ENCODE assay signal across 17 cellular contexts in the genomic region with DNA sequence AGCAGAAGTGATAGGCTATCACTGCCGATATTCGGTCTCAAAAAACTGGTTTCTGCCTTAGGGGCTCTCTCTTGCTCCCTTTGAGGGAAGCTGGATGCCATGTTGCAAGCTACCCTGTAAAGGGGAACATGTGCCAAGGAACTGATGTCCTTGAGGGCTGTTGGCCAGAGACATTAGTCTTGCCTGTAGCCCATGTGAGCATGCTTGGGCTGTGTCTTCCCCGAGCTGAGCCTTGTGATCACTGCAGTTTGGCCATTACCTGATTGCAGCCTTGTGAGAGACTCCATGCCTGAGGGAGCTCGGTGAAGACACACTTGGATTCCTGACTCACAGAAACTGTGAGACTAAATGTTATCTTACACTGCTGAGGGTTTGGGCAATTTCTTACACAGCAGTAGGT. TPM values are rescaled to one million over a fixed set of nuclear protein-coding genes. Genes with fewer than 3 reads are reported as not detected.
DNase-seq lines count a peak whose midpoint lies in the region; ATAC-seq, FAIRE-seq and TF ChIP-seq lines count a peak whose summit lies in the region.
"Had no signal": no experiment of that assay in that cellular context is flagged by ENCODE, and none has a peak within 500 bp of the region (broad histone marks: within the 10 kb centered on the region; RNA-seq: fewer than 3 reads in every experiment).

No MANE protein-coding gene starts in this region.

- 0 out of 2 replicates have a peak overlapping the region, but pooled peaks have one; percentile 25 for H3K23ac ChIP-seq in IMR-90 (ENCODE audit: low read depth, low read length)
- H3K23ac ChIP-seq in H1 (ENCODE audit: insufficient read length): no peak overlapping the region

- no peaks in the 10 kb centered on the region for H3K79me2 ChIP-seq in H1 (ENCODE audit: control insufficient read depth in 1 of 2, insufficient read depth in 2 of 2, low read length in 2 of 2)

- peak overlapping the region; percentile 8 for H3K27ac Mint-ChIP-seq in activated naive CD8-positive, alpha-beta T cell
- H3K27ac Mint-ChIP-seq in activated naive CD8-positive, alpha-beta T cell treated with anti-CD3 and anti-CD28 coated beads, Interleukin-2, amount 50 U/mL, for 24 hours: no peak overlapping the region
- H3K27ac Mint-ChIP-seq: HFFc6 had no signal

- H2BK20ac ChIP-seq in IMR-90 (ENCODE audit: low read depth, low read length) (no peak overlapping the region), H1 (ENCODE audit: low read length) (0 out of 2 replicates have a peak overlapping the region, but pooled peaks have one; percentile 62)

- no peak overlapping the region for H3K4me3 Mint-ChIP-seq in activated naive CD8-positive, alpha-beta T cell
- no peak overlapping the region for H3K4me3 Mint-ChIP-seq in activated naive CD8-positive, alpha-beta T cell treated with anti-CD3 and anti-CD28 coated beads, Interleukin-2, amount 50 U/mL, for 24 hours
- H3K4me3 Mint-ChIP-seq: CD4-positive, alpha-beta memory T cell; HFFc6 had no signal

- H3K23me2 ChIP-seq in H1 (ENCODE audit: low read depth, low read length): no peaks in the 10 kb centered on the region

- H3K27me3 Mint-ChIP-seq in activated naive CD8-positive, alpha-beta T cell: no peaks in the 10 kb centered on the region
- no peaks in the 10 kb centered on the region for H3K27me3 Mint-ChIP-seq in activated naive CD8-positive, alpha-beta T cell treated with anti-CD3 and anti-CD28 coated beads, Interleukin-2, amount 50 U/mL, for 24 hours
- H3K27me3 Mint-ChIP-seq: CD4-positive, alpha-beta memory T cell had no signal

- TF ChIP-seq CTCF in IMR-90 (conservative IDR thresholded peaks at IDR 0.05; ENCODE audit: low read depth, low read length) (no peak), H1 (IDR thresholded peaks at IDR 0.05; ENCODE audit: control extremely low read depth in 1 of 3, insufficient read depth in 1 of 3, low read depth in 1 of 3, low read length in 3 of 3) (no peak), upper lobe of right lung (IDR thresholded peaks at IDR 0.05) (no peak)

- H4K8ac ChIP-seq in IMR-90 (ENCODE audit: low read depth in 2 of 2, low read length in 2 of 2) (0 out of 4 replicates have a peak overlapping the region, but pooled peaks of 1 of the 2 experiments have one; percentile 15), H1 (ENCODE audit: extremely low read depth, insufficient read depth, low read length) (no peak overlapping the region)

- FAIRE-seq in H1 (lab: Jason Lieb, UNC): no peak
- FAIRE-seq: A204.1, GM12891 had no signal

- H3K4me1 Mint-ChIP-seq in activated naive CD8-positive, alpha-beta T cell (ENCODE audit: low read depth): peaks cover 2% of the 10 kb centered on the region
- H3K4me1 Mint-ChIP-seq in activated naive CD8-positive, alpha-beta T cell treated with anti-CD3 and anti-CD28 coated beads, Interleukin-2, amount 50 U/mL, for 24 hours: no peaks in the 10 kb centered on the region
- H3K4me1 Mint-ChIP-seq: CD4-positive, alpha-beta memory T cell had no signal

- H3K36me3 Mint-ChIP-seq in activated naive CD8-positive, alpha-beta T cell: peaks cover 17% of the 10 kb centered on the region
- peaks cover 55% of the 10 kb centered on the region for H3K36me3 Mint-ChIP-seq in activated naive CD8-positive, alpha-beta T cell treated with anti-CD3 and anti-CD28 coated beads, Interleukin-2, amount 50 U/mL, for 24 hours (ENCODE audit: low read depth)

- H3K27me3 ChIP-seq in IMR-90 (ENCODE audit: control insufficient read depth, insufficient read depth, low read length): no peaks in the 10 kb centered on the region
- H3K27me3 ChIP-seq in H1 (replicated peaks in 1 of 4; ENCODE audit: control insufficient read depth in 3 of 4, extremely low read depth in 1 of 4, insufficient read depth in 3 of 4, low read length in 3 of 4): no peaks in the 10 kb centered on the region
- no peaks in the 10 kb centered on the region for H3K27me3 ChIP-seq in upper lobe of right lung
- H3K27me3 ChIP-seq: BE2C had no signal

- H2BK120ac ChIP-seq in IMR-90 (ENCODE audit: low read depth, low read length) (no peak overlapping the region), H1 (replicated peaks; ENCODE audit: low read depth, low read length) (no peak overlapping the region)

- peaks cover 2% of the 10 kb centered on the region; the same call in 1 of the 2 replicates for H3K4me1 ChIP-seq in IMR-90 (ENCODE audit: control insufficient read depth, insufficient read depth, low read length)
- peaks cover 0 to 8% (median 3%) of the 10 kb centered on the region in 4 experiments; a peak in 4 of 7 replicates for H3K4me1 ChIP-seq in H1 (replicated peaks in 1 of 4; ENCODE audit: control insufficient read depth in 3 of 4, insufficient read depth in 4 of 4, low read length in 3 of 4)
- H3K4me1 ChIP-seq in upper lobe of right lung: no peaks in the 10 kb centered on the region

- H2BK12ac ChIP-seq in H1 (ENCODE audit: low read depth, low read length): no peak overlapping the region

- H3K36me3 ChIP-seq in IMR-90 (ENCODE audit: control insufficient read depth, insufficient read depth, low read length) (peaks cover 67% of the 10 kb centered on the region), H1 (ENCODE audit: control insufficient read depth in 2 of 4, insufficient read depth in 4 of 4, low read length in 3 of 4) (peaks cover 23 to 88% (median 58%) of the 10 kb centered on the region in 4 experiments), upper lobe of right lung (peaks cover 86% of the 10 kb centered on the region)

- H3K27ac ChIP-seq in IMR-90 (ENCODE audit: insufficient read depth, low read length) (no peak overlapping the region), H1 (ENCODE audit: low read depth, low read length) (no peak overlapping the region), upper lobe of right lung (no peak overlapping the region)
- H3K27ac ChIP-seq: C4-2B, HL-60 had no signal

- no peak overlapping the region for H2AFZ ChIP-seq in IMR-90 (replicated peaks; ENCODE audit: low read length, poor library complexity)
- H2AFZ ChIP-seq in H1 (ENCODE audit: low read length): no peak overlapping the region

- dilution Hi-C loops in IMR-90 (cut with HindIII; ENCODE audit: low sequenced_read_pairs, unreplicated experiment): no loop called here

- H4K91ac ChIP-seq in IMR-90 (ENCODE audit: insufficient read depth, low read depth, low read length) (no peak overlapping the region), H1 (replicated peaks; ENCODE audit: insufficient read length, low read length) (no peak overlapping the region)

- H3K79me1 ChIP-seq in IMR-90 (ENCODE audit: low read depth in 1 of 2, low read length in 2 of 2): peaks cover 35 to 61% of the 10 kb centered on the region in 2 experiments
- H3K79me1 ChIP-seq in H1 (ENCODE audit: low read depth, low read length): no peaks in the 10 kb centered on the region

- H2AK9ac ChIP-seq in IMR-90 (replicated peaks; ENCODE audit: low read depth, low read length, poor library complexity): no peak overlapping the region

- no peak overlapping the region; the same call in 1 of the 2 replicates for H3K18ac ChIP-seq in IMR-90 (ENCODE audit: low read depth, low read length)
- H3K18ac ChIP-seq in H1 (ENCODE audit: extremely low read depth, low read length): no peak overlapping the region

- H2BK15ac ChIP-seq in IMR-90 (ENCODE audit: low read depth, low read length): no peak overlapping the region
- H2BK15ac ChIP-seq in H1 (ENCODE audit: low read length): no peak overlapping the region

- 100% methylated on average over 1 of the region's 4 CpGs; no CpG with 5 or more reads in 1 of the 2 experiments for WGBS in IMR-90 (ENCODE audit: extremely low coverage in 2 of 2, insufficient read length in 1 of 2), 2 experiments
- WGBS in H1 (ENCODE audit: extremely low coverage in 1 of 2, insufficient coverage in 1 of 2, insufficient read length in 1 of 2, insufficient replicate concordance in 2 of 2, low coverage in 1 of 2, low lambda C conversion rate in 2 of 2, missing lambda C conversion rate in 1 of 2), 2 experiments: 92% methylated on average over 4 of the region's 4 CpGs; no CpG with 5 or more reads in 1 of the 2 experiments

- H4K20me1 ChIP-seq in IMR-90 (ENCODE audit: insufficient read depth, low read length): 0 out of 2 replicates have a peak, but pooled peaks cover 2% of the 10 kb centered on the region
- peaks cover 3 to 9% of the 10 kb centered on the region in 2 experiments for H4K20me1 ChIP-seq in H1 (replicated peaks in 1 of 2; ENCODE audit: control insufficient read depth in 1 of 2, insufficient read depth in 2 of 2, low read length in 2 of 2)

- intact Hi-C loops in IMR-90 (cut with micrococcal nuclease): no loop called here
- intact Hi-C loops in upper lobe of right lung (cut with DNase I): no loop called here

- no peak overlapping the region for H3K4ac ChIP-seq in IMR-90 (ENCODE audit: low read depth, low read length)
- H3K4ac ChIP-seq in H1 (replicated peaks; ENCODE audit: insufficient read length, low read depth, low read length): no peak overlapping the region

- CTCF ChIA-PET in IMR-90 (lab: Yijun Ruan, JAX): no interaction called here
- CTCF ChIA-PET in H1 (lab: Charles Lee; ENCODE audit: partially characterized antibody): interaction anchor here (1.2 to 4.3 kb wide), 7 partner anchors 8 to 124 kb away, joined by 5 to 27 read pairs (median 9); no protein-coding TSS in a partner anchor

- H3K14ac ChIP-seq in IMR-90 (replicated peaks; ENCODE audit: low read depth, low read length) (no peak overlapping the region), H1 (ENCODE audit: insufficient read length) (no peak overlapping the region)

- ATAC-seq in activated naive CD8-positive, alpha-beta T cell treated with anti-CD3 and anti-CD28 coated beads, Interleukin-2, amount 50 U/mL, for 24 hours: no peak
- ATAC-seq in IMR-90 (ENCODE audit: low read depth): no peak
- peak; percentile 20 for ATAC-seq in upper lobe of right lung
- no peak for ATAC-seq in HG03378 (IDR thresholded peaks at IDR 0.05; ENCODE audit: unreplicated experiment)
- no peak for ATAC-seq in HG03097 (IDR thresholded peaks at IDR 0.05; ENCODE audit: low FRiP score, unreplicated experiment)

- peaks cover 5% of the 10 kb centered on the region for H3K9me1 ChIP-seq in IMR-90 (ENCODE audit: insufficient read depth, low read length)

- BruUV-seq in IMR-90 (replicated peaks; lab: Mats Ljungman, UMichigan): no TSS peak

- H4K5ac ChIP-seq in IMR-90 (ENCODE audit: low read depth, low read length) (no peak overlapping the region), H1 (ENCODE audit: insufficient read length, low read depth, low read length) (no peak overlapping the region)

- POLR2A ChIA-PET in IMR-90 (lab: Charles Lee; ENCODE audit: unreplicated experiment): no interaction called here
- POLR2A ChIA-PET in H1 (lab: Charles Lee; ENCODE audit: partially characterized antibody): interaction anchor here (1.0 to 1.7 kb wide), 2 partner anchors 13 to 19 kb away, joined by 3 to 6 read pairs; a partner anchor contains a TSS

- H3K4me3 ChIP-seq in IMR-90 (ENCODE audit: insufficient read depth, low read depth, low read length) (no peak overlapping the region), H1 (ENCODE audit: extremely low read depth in 1 of 4, insufficient read depth in 2 of 4, low read depth in 3 of 4, low read length in 4 of 4) (no peak overlapping the region), upper lobe of right lung (no peak overlapping the region)

- H3K9ac ChIP-seq in IMR-90 (ENCODE audit: low read depth, low read length) (no peak overlapping the region), H1 (replicated peaks in 1 of 4; ENCODE audit: extremely low read depth in 1 of 4, low read depth in 3 of 4, low read length in 3 of 4) (no peak overlapping the region)

- no peak for TF ChIP-seq EP300 in H1 (IDR thresholded peaks at IDR 0.05; ENCODE audit: borderline replicate concordance in 1 of 2, low read depth in 2 of 2, low read length in 2 of 2)

- no peak overlapping the region for H3K56ac ChIP-seq in IMR-90 (ENCODE audit: extremely low read depth, insufficient read depth, low read length)
- H3K56ac ChIP-seq in H1 (replicated peaks; ENCODE audit: insufficient read length, low read depth, low read length): no peak overlapping the region

- H3K9me3 ChIP-seq in IMR-90 (ENCODE audit: control insufficient read depth, insufficient read depth, low read length) (no peaks in the 10 kb centered on the region), H1 (ENCODE audit: insufficient read depth in 2 of 2, low read depth in 1 of 2, low read length in 1 of 2) (no peaks in the 10 kb centered on the region), upper lobe of right lung (no peaks in the 10 kb centered on the region)
- H3K9me3 ChIP-seq: BE2C had no signal

- no peaks in the 10 kb centered on the region for H3K9me3 Mint-ChIP-seq in activated naive CD8-positive, alpha-beta T cell (ENCODE audit: low read depth)
- no peaks in the 10 kb centered on the region for H3K9me3 Mint-ChIP-seq in activated naive CD8-positive, alpha-beta T cell treated with anti-CD3 and anti-CD28 coated beads, Interleukin-2, amount 50 U/mL, for 24 hours
- H3K9me3 Mint-ChIP-seq: CD4-positive, alpha-beta memory T cell; HFFc6 had no signal

- TF ChIP-seq RAD21 in IMR-90 (IDR thresholded peaks at IDR 0.05; ENCODE audit: low read length) (no peak), H1 (IDR thresholded peaks at IDR 0.05 in 1 of 2, conservative IDR thresholded peaks at IDR 0.05 in 1 of 2; ENCODE audit: low read depth in 2 of 2, low read length in 2 of 2) (no peak)

- H2AK5ac ChIP-seq in IMR-90 (ENCODE audit: low read depth, low read length) (no peak overlapping the region), H1 (ENCODE audit: low read depth, low read length) (no peak overlapping the region)

- no peak overlapping the region for H3K4me2 ChIP-seq in IMR-90 (ENCODE audit: low read depth, low read length)
- no peak overlapping the region for H3K4me2 ChIP-seq in H1 (ENCODE audit: insufficient read depth in 1 of 2, low read depth in 2 of 2, low read length in 2 of 2)

- TF ChIP-seq POLR2A in IMR-90 (IDR thresholded peaks at IDR 0.05; ENCODE audit: low read depth, low read length) (no peak), H1 (IDR thresholded peaks at IDR 0.05; ENCODE audit: control extremely low read depth in 1 of 2, low read depth in 2 of 2, low read length in 2 of 2) (no peak)

- no peak for DNase-seq in activated naive CD8-positive, alpha-beta T cell treated with anti-CD3 and anti-CD28 coated beads, Interleukin-2, amount 50 U/mL, for 24 hours
- DNase-seq in IMR-90: no peak
- DNase-seq in H1 (ENCODE audit: low read depth in 1 of 2, low spot score in 2 of 2): no peak
- DNase-seq in upper lobe of right lung: no peak
- DNase-seq: BE2C; CD4-positive, alpha-beta memory T cell; DMS79; GOT3; HCEC 1CT; HFFc6 had no signal

- H2BK5ac ChIP-seq in IMR-90 (ENCODE audit: low read depth, low read length, poor library complexity, severe bottlenecking) (no peak overlapping the region), H1 (ENCODE audit: low read depth, low read length) (no peak overlapping the region)

- in situ Hi-C loops in IMR-90 (cut with MboI; ENCODE audit: low sequenced_read_pairs): loop anchor here (25.0 kb wide), 1 partner anchor 704 kb away; a partner anchor contains a TSS

RNA-seq across cellular contexts. Expression of a gene that starts 18.8 kb away (rescaled TPM):
- total RNA-seq in IMR-90 (2012; rRNA removed) (53.2 and 94.7 TPM in 2 replicates), upper lobe of right lung (104 TPM)
- polyA plus RNA-seq in IMR-90 (2012; rRNA removed) (102 and 139 TPM in 2 replicates), H1 (2011; rRNA removed) (60.2 and 149 TPM in 2 replicates)
- 4.0 and 8.4 TPM in 2 replicates for polyA plus RNA-seq in IMR-90 (2012; cell fraction: cytosol; rRNA removed)
- polyA plus RNA-seq in IMR-90 (2012; cell fraction: nucleus; rRNA removed; ENCODE audit: low replicate concordance): 1.5 and 27.7 TPM in 2 replicates
- total RNA-seq in H1 (2021; fragmentation: NEBNext Ultra II Directional; extraction: Animal tissue kit (Norgen Biotek cat#: 25700)): 351 and 359 TPM in 2 replicates
- polyA plus RNA-seq in H1 (2011; cell fraction: cytosol; rRNA removed): 163 TPM
- 147 TPM for polyA plus RNA-seq in H1 (2011; cell fraction: nucleus; rRNA removed)
- 416 to 484 TPM (median 426 TPM) in 4 replicates for polyA plus RNA-seq in H1 (2012, experiment 1 of 2)
- 40.5 TPM for polyA plus RNA-seq in H1 (2012, experiment 2 of 2)
- polyA plus RNA-seq in H1 (2013, experiment 1 of 2): 576 TPM
- 647 TPM for polyA plus RNA-seq in H1 (2013, experiment 2 of 2)
- polyA minus RNA-seq in H1 (2011; rRNA and poly(A)+ RNA removed): 86.2 and 119 TPM in 2 replicates
- polyA minus RNA-seq in H1 (2011; cell fraction: cytosol; rRNA and poly(A)+ RNA removed): 237 TPM
- 103 TPM for polyA minus RNA-seq in H1 (2011; cell fraction: nucleus; rRNA and poly(A)+ RNA removed)
